ENCODE assay signal across 8 cellular contexts in genomic region chr17:63549946-63550815, GRCh38. TPM values are rescaled to one million over a fixed set of nuclear protein-coding genes. Genes with fewer than 3 reads are reported as not detected.
DNase-seq lines count a peak whose midpoint lies in the region; TF ChIP-seq lines count a peak whose summit lies in the region.

Gene DCAF7 (plus strand): TSS chr17:63550477. CDS start chr17:63550678, 201 bp downstream.

- TF ChIP-seq CTCF in GM20000 (IDR thresholded peaks at IDR 0.05; ENCODE audit: extremely low read depth, missing control alignments) = no peak

- CTCF ChIA-PET in activated CD8-positive, alpha-beta memory T cell treated with anti-CD3 and anti-CD28 coated beads for 36 hours (lab: Charles Lee) = interaction anchor here (0.7 to 2.5 kb wide), 9 partner anchors 12 to 654 kb away, joined by 3 to 8 read pairs (median 4); partner anchors contain the start of gene TACO1

- peak within 1 kb of the TSS; percentile 88 for H3K4me3 ChIP-seq in effector memory CD4-positive, alpha-beta T cell (ENCODE audit: insufficient read depth, low read depth, low read length, poor library complexity, severe bottlenecking)

- no peaks in the 10 kb centered on the region for H3K27me3 ChIP-seq in effector memory CD4-positive, alpha-beta T cell (replicated peaks; ENCODE audit: control insufficient read depth, insufficient read depth, low read length, poor library complexity, severe bottlenecking)

- POLR2A ChIA-PET in activated CD8-positive, alpha-beta memory T cell treated with anti-CD3 and anti-CD28 coated beads for 36 hours (lab: Charles Lee) = interaction anchor here (0.7 to 1.7 kb wide), 4 partner anchors 52 to 151 kb away, joined by 4 to 6 read pairs (median 5); no protein-coding TSS in a partner anchor

- peaks cover 9% of the 10 kb centered on the region for H3K4me1 ChIP-seq in effector memory CD4-positive, alpha-beta T cell (ENCODE audit: control insufficient read depth, insufficient read depth, low read length, poor library complexity, severe bottlenecking)

- DNase-seq in CMK (ENCODE audit: low read depth) = peak; percentile 99
- peak; percentile 98 for DNase-seq in GM20000 (ENCODE audit: low spot score)
- DNase-seq in HT-29 (ENCODE audit: low spot score) = peak; percentile 98
- peak; percentile 99 to 100 for DNase-seq in NOMO-1 (lab: John Stamatoyannopoulos, UW; ENCODE audit: unreplicated experiment in 2 of 2)
- peak; percentile 98 to 99 (median 99) for DNase-seq in effector memory CD4-positive, alpha-beta T cell
- DNase-seq in medulla oblongata (ENCODE audit: extremely low spot score) = peak; percentile 100
- peak; percentile 99 for DNase-seq in stimulated activated CD8-positive, alpha-beta memory T cell treated with anti-CD3 and anti-CD28 coated beads, Interleukin-12 subunit alpha, Interleukin-12 subunit beta, amount 100 ng/mL, for 1 hour (ENCODE audit: low read depth)

- H3K36me3 ChIP-seq in effector memory CD4-positive, alpha-beta T cell (ENCODE audit: control insufficient read depth, insufficient read depth, low read length) = no peaks in the 10 kb centered on the region

- H3K27ac ChIP-seq in effector memory CD4-positive, alpha-beta T cell (ENCODE audit: insufficient read depth, low read length, poor library complexity, severe bottlenecking) = peak within 1 kb of the TSS; percentile 91

- H3K9me3 ChIP-seq in effector memory CD4-positive, alpha-beta T cell (ENCODE audit: control insufficient read depth, low read length) = no peaks in the 10 kb centered on the region

RNA-seq across cellular contexts. Expression of gene DCAF7, which starts in this region (rescaled TPM):
- 35.7 and 39.6 TPM in 2 replicates for total RNA-seq in HT-29 (2014; rRNA removed; shearing (Covaris generic))
- total RNA-seq in activated CD8-positive, alpha-beta memory T cell treated with anti-CD3 and anti-CD28 coated beads for 36 hours = 100 to 1,000 TPM; 100 to 103 TPM

Comparison
In these comparisons a context has a peak if more than half of its experiments do, and no peak if none do; other contexts are left out.
1. Peak in every context shown above with its lines: DNase-seq, H3K4me3 ChIP-seq and H3K27ac ChIP-seq.